In the genomic region with DNA sequence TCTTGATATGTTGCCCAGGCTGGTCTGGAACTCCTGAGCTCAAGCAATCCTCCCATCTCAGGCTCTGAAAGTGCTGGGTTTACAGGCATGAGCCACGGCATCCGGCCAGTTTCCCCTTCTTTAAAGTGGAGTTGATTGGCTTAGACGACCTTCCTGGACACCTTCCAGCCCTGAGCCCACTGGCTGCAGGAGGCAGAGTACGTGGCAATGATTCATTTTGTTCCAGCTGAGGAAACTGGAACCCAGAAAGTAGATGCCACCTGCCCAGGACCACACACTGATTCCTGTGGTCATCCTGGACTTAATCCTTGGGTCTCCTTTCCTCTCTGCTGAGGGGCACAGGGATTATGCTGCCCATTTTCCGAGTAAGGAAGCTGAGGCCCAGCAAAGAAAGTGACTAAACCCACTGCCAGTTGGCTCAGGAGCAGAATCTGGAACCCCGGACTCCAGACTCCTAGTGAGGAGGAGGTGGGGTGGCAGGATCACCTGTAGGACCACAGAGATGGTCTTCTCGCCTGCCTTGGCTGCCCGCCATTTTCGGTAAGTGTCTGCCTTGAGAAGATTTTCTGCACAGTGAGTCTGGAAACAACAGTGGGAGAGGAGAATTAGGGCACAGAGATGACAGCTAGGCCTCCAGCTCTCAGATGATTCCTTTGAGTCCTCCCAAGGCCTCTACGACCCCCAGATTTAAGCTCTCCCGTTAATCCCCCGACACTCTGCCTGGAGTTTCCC, we compare ENCODE assay signal across 8 cellular contexts. TPM values are rescaled to one million over a fixed set of nuclear protein-coding genes. Genes with fewer than 3 reads are reported as not detected.
DNase-seq lines count a peak whose midpoint lies in the region; ATAC-seq and TF ChIP-seq lines count a peak whose summit lies in the region.

No MANE protein-coding gene starts in this region.

- H3K36me3 ChIP-seq in HUES48 (ENCODE audit: control insufficient read depth, insufficient read depth, low read length): peaks cover 10% of the 10 kb centered on the region
- no peaks in the 10 kb centered on the region for H3K36me3 ChIP-seq in liver (ENCODE audit: control insufficient read depth in 4 of 4, insufficient read depth in 3 of 4, low read depth in 1 of 4, low read length in 3 of 4)
- no peaks in the 10 kb centered on the region for H3K36me3 ChIP-seq in transverse colon

- H3K27me3 ChIP-seq in AG04450 (ENCODE audit: control insufficient read depth, insufficient read depth, low read length): peaks cover 2% of the 10 kb centered on the region
- H3K27me3 ChIP-seq in HUES48 (ENCODE audit: control insufficient read depth, insufficient read depth, low read length): no peaks in the 10 kb centered on the region
- no peaks in the 10 kb centered on the region for H3K27me3 ChIP-seq in liver (ENCODE audit: control insufficient read depth in 4 of 4, insufficient read depth in 4 of 4, low read length in 3 of 4)
- no peaks in the 10 kb centered on the region for H3K27me3 ChIP-seq in transverse colon

- no peak for TF ChIP-seq EP300 in transverse colon (IDR thresholded peaks at IDR 0.05; ENCODE audit: low read depth)

- POLR2A ChIA-PET in AG04450 (lab: Yijun Ruan, JAX): interaction anchor here (1.1 to 1.2 kb wide), 3 partner anchors 20 to 41 kb away, joined by 3 to 8 read pairs (median 3); partner anchors contain the start of genes IRGQ, ZNF575 and ZNF576

- H3K4me3 ChIP-seq in AG04450 (ENCODE audit: low read depth, low read length) (peak overlapping the region; percentile 95), HUES48 (ENCODE audit: low read depth, low read length) (peak overlapping the region; percentile 82), liver (ENCODE audit: low read depth in 1 of 3, low read length in 3 of 3) (peak overlapping the region; percentile 58 to 92 (median 75)), transverse colon (peak overlapping the region; percentile 72 to 99 (median 88))

- no peak for TF ChIP-seq POLR2A in transverse colon (IDR thresholded peaks at IDR 0.05)

- WGBS in liver: 37% methylated on average over 12 of the region's 12 CpGs
- WGBS in transverse colon (ENCODE audit: low coverage in 1 of 2), 2 donors: 0 to 28% methylated on average over 3 to 12 of the region's 12 CpGs

- H3K9ac ChIP-seq in HUES48 (ENCODE audit: low read depth, low read length) (peak overlapping the region; percentile 62), liver (ENCODE audit: low read depth in 1 of 2, low read length in 2 of 2) (peak overlapping the region; percentile 92 to 96)

- DNase-seq in AG04450 (ENCODE audit: low read depth, low spot score): no peak
- DNase-seq in transverse colon: no peak
- DNase-seq in NCI-H345 (lab: John Stamatoyannopoulos, UW): no peak

- in situ Hi-C loops in transverse colon (cut with MboI; ENCODE audit: low pct_ligation_motif_present in 1 of 4, low pct_unique_long_range_greater_than_20kb in 1 of 4, low sequenced_read_pairs in 3 of 4): no loop called here

- intact Hi-C loops in transverse colon (cut with DNase I; ENCODE audit: low total_unique reads): no loop called here

- CTCF ChIA-PET in AG04450 (lab: Charles Lee): interaction anchor here (1.0 to 3.0 kb wide), 5 partner anchors 20 to 40 kb away, joined by 3 to 20 read pairs (median 4); partner anchors contain the start of gene ZNF576

- H3K9me3 ChIP-seq in AG04450 (ENCODE audit: control insufficient read depth, insufficient read depth, low read length) (peaks cover 3% of the 10 kb centered on the region; the same call in 1 of the 2 replicates), HUES48 (ENCODE audit: control insufficient read depth, insufficient read depth, low read length) (no peaks in the 10 kb centered on the region), liver (ENCODE audit: control insufficient read depth in 4 of 4, low read length in 3 of 4) (no peaks in the 10 kb centered on the region), transverse colon (no peaks in the 10 kb centered on the region)

- no peak for TF ChIP-seq CTCF in AG04450 (IDR thresholded peaks at IDR 0.05; ENCODE audit: low read depth, low read length)
- no peak for TF ChIP-seq CTCF in liver (IDR thresholded peaks at IDR 0.05; ENCODE audit: low read depth, low read length, missing input control)
- TF ChIP-seq CTCF in transverse colon (IDR thresholded peaks at IDR 0.05): no peak

- peaks cover 11% of the 10 kb centered on the region; the same call in 1 of the 2 replicates for H3K4me1 ChIP-seq in HUES48 (ENCODE audit: control insufficient read depth, insufficient read depth, low read length)
- peaks cover 2 to 16% (median 13%) of the 10 kb centered on the region in 4 donors for H3K4me1 ChIP-seq in liver (ENCODE audit: control insufficient read depth in 4 of 4, insufficient read depth in 4 of 4, low read length in 3 of 4)
- H3K4me1 ChIP-seq in transverse colon: peaks cover 5 to 22% (median 12%) of the 10 kb centered on the region in 4 donors

- H3K27ac ChIP-seq in AG04450 (ENCODE audit: low read depth, low read length) (peak overlapping the region; percentile 61), HUES48 (ENCODE audit: low read depth, low read length) (peak overlapping the region; percentile 43), angular gyrus (ENCODE audit: low read depth, low read length) (peak overlapping the region; percentile 91), liver (ENCODE audit: low read depth in 1 of 2, low read length in 2 of 2) (peak overlapping the region; percentile 57 to 75), transverse colon (peak overlapping the region; percentile 81 to 94 (median 92))

- TF ChIP-seq RAD21 in liver (IDR thresholded peaks at IDR 0.05): no peak

- no peak for ATAC-seq in HG03378 (IDR thresholded peaks at IDR 0.05; ENCODE audit: unreplicated experiment)
- no peak for ATAC-seq in GM21529 (IDR thresholded peaks at IDR 0.05; ENCODE audit: unreplicated experiment)

TF ChIP-seq in liver, 16 proteins besides CTCF, POLR2A, EP300 and RAD21 (continues in another document):
- TF ChIP-seq NR2F2 (IDR thresholded peaks at IDR 0.05) (no peak), JUND (IDR thresholded peaks at IDR 0.05) (no peak), HNF4G (IDR thresholded peaks at IDR 0.05) (no peak), RXRA (IDR thresholded peaks at IDR 0.05) (no peak), GABPA (IDR thresholded peaks at IDR 0.05 in 1 of 2, conservative IDR thresholded peaks at IDR 0.05 in 1 of 2) (no peak), EGR1 (IDR thresholded peaks at IDR 0.05; ENCODE audit: low read depth in 2 of 2) (no peak), ATF3 (IDR thresholded peaks at IDR 0.05) (no peak)
- TF ChIP-seq, protein P1, sequence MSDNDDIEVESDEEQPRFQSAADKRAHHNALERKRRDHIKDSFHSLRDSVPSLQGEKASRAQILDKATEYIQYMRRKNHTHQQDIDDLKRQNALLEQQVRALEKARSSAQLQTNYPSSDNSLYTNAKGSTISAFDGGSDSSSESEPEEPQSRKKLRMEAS (IDR thresholded peaks at IDR 0.05): no peak
- TF ChIP-seq, protein P2, sequence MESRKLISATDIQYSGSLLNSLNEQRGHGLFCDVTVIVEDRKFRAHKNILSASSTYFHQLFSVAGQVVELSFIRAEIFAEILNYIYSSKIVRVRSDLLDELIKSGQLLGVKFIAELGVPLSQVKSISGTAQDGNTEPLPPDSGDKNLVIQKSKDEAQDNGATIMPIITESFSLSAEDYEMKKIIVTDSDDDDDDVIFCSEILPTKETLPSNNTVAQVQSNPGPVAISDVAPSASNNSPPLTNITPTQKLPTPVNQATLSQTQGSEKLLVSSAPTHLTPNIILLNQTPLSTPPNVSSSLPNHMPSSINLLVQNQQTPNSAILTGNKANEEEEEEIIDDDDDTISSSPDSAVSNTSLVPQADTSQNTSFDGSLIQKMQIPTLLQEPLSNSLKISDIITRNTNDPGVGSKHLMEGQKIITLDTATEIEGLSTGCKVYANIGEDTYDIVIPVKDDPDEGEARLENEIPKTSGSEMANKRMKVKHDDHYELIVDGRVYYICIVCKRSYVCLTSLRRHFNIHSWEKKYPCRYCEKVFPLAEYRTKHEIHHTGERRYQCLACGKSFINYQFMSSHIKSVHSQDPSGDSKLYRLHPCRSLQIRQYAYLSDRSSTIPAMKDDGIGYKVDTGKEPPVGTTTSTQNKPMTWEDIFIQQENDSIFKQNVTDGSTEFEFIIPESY (IDR thresholded peaks at IDR 0.05): no peak

RNA-seq across cellular contexts. Expression of gene XRCC1, which starts 0.7 kb away (rescaled TPM):
- 15.2 and 17.7 TPM in 2 replicates for polyA plus RNA-seq in AG04450 (2011; rRNA removed)
- 14.7 and 18.6 TPM in 2 replicates for polyA minus RNA-seq in AG04450 (2011; rRNA and poly(A)+ RNA removed)
- 1 to 10 TPM; 3.6 to 9.8 TPM for total RNA-seq in liver
- 1 to 10 TPM; 4.5 to 5.2 TPM for polyA plus RNA-seq in liver
- 100 to 1,000 TPM in 1 of 4 donors, 10 to 100 TPM in 2, 1 to 10 TPM in 1; 8.0 to 147 (median 15.8) TPM for total RNA-seq in transverse colon

RNA-seq across cellular contexts. Expression of gene PINLYP, which starts 1.0 kb away (rescaled TPM):
- polyA plus RNA-seq in AG04450 (2011; rRNA removed) (1.8 and 2.7 TPM in 2 replicates), liver (under 1 TPM; 0.50 to 0.64 TPM)
- polyA minus RNA-seq in AG04450 (2011; rRNA and poly(A)+ RNA removed): 1.6 and 1.9 TPM in 2 replicates
- total RNA-seq in liver (1 to 10 TPM in 1 of 2 donors, under 1 TPM in 1; 0.42 to 4.3 TPM), transverse colon (1 to 10 TPM in 3 of 4 donors, not detected in 1; 1.1 to 4.0 (median 1.6) TPM)

RNA-seq across cellular contexts. Expression of gene IRGQ, which starts 21.3 kb away (rescaled TPM):
- polyA plus RNA-seq in AG04450 (2011; rRNA removed): 11.2 and 11.6 TPM in 2 replicates
- polyA minus RNA-seq in AG04450 (2011; rRNA and poly(A)+ RNA removed): 15.1 and 18.8 TPM in 2 replicates
- total RNA-seq in liver: 10 to 100 TPM in 1 of 2 donors, 1 to 10 TPM in 1; 6.4 to 15.5 TPM
- 1 to 10 TPM; 2.8 to 4.0 TPM for polyA plus RNA-seq in liver
- total RNA-seq in transverse colon: 10 to 100 TPM; 15.7 to 32.5 (median 24.7) TPM

RNA-seq across cellular contexts. Expression of gene ZNF576, which starts 21.8 kb away (rescaled TPM):
- polyA plus RNA-seq in AG04450 (2011; rRNA removed) (9.3 and 11.3 TPM in 2 replicates), liver (10 to 100 TPM; 14.7 to 14.9 TPM)
- polyA minus RNA-seq in AG04450 (2011; rRNA and poly(A)+ RNA removed): 5.9 and 6.4 TPM in 2 replicates
- total RNA-seq in liver (1 to 10 TPM; 6.9 to 7.1 TPM), transverse colon (10 to 100 TPM in 2 of 4 donors, 1 to 10 TPM in 2; 3.7 to 11.9 (median 9.8) TPM)

RNA-seq across cellular contexts. Expression of gene SRRM5, which starts 37.3 kb away (rescaled TPM):
- polyA plus RNA-seq in AG04450 (2011; rRNA removed): 0.07 and 0.12 TPM in 2 replicates
- polyA minus RNA-seq in AG04450 (2011; rRNA and poly(A)+ RNA removed): not detected in 2 replicates
- total RNA-seq in liver: under 1 TPM; 0.08 to 0.09 TPM
- under 1 TPM; 0.07 to 0.09 TPM for polyA plus RNA-seq in liver
- 1 to 10 TPM in 1 of 4 donors, under 1 TPM in 2, not detected in 1; 0.14 to 2.2 (median 0.64) TPM for total RNA-seq in transverse colon
